8 cellular contexts compared by ENCODE assay signal in genomic region chr4:183505556-183506388, GRCh38. TPM values are rescaled to one million over a fixed set of nuclear protein-coding genes. Genes with fewer than 3 reads are reported as not detected.
DNase-seq lines count a peak whose midpoint lies in the region; ATAC-seq and TF ChIP-seq lines count a peak whose summit lies in the region.

No MANE protein-coding gene starts in this region.

- H4K20me1 ChIP-seq in neural cell (ENCODE audit: insufficient read depth): no peaks in the 10 kb centered on the region

- TF ChIP-seq CTCF in RWPE1 (conservative IDR thresholded peaks at IDR 0.05; ENCODE audit: low read depth): no peak
- TF ChIP-seq CTCF in fibroblast of villous mesenchyme (IDR thresholded peaks at IDR 0.05; ENCODE audit: insufficient read depth, low read depth, low read length): no peak
- no peak for TF ChIP-seq CTCF in neural cell (IDR thresholded peaks at IDR 0.05; ENCODE audit: poor library complexity, severe bottlenecking)

- H3K9me3 ChIP-seq in neural cell (ENCODE audit: low read length): no peaks in the 10 kb centered on the region

- peak overlapping the region; percentile 97 for H3K27ac ChIP-seq in RWPE1
- peak overlapping the region; percentile 93 for H3K27ac ChIP-seq in neural cell (ENCODE audit: low read length)

- H3K27me3 Mint-ChIP-seq in stimulated activated naive CD8-positive, alpha-beta T cell treated with anti-CD3 and anti-CD28 coated beads, Interleukin-15, amount 100 ng/mL, for 72 hours: no peaks in the 10 kb centered on the region

- peak; percentile 44 for ATAC-seq in GM21786 (IDR thresholded peaks at IDR 0.05; ENCODE audit: unreplicated experiment)
- peak; percentile 39 for ATAC-seq in stimulated activated naive CD8-positive, alpha-beta T cell treated with anti-CD3 and anti-CD28 coated beads, Interleukin-15, amount 100 ng/mL, for 72 hours

- no peaks in the 10 kb centered on the region for H3K9me2 ChIP-seq in neural cell (ENCODE audit: insufficient read depth, low read length)

- H3K4me2 ChIP-seq in neural cell (ENCODE audit: low read length): peak overlapping the region; percentile 93

- peaks cover 36% of the 10 kb centered on the region for H3K79me2 ChIP-seq in neural cell (replicated peaks; ENCODE audit: insufficient read depth, low read length)

- peak overlapping the region; percentile 94 for H3K4me3 ChIP-seq in fibroblast of villous mesenchyme (ENCODE audit: low read depth, low read length)
- H3K4me3 ChIP-seq in neural cell (ENCODE audit: low read length): peak overlapping the region; percentile 100

- TF ChIP-seq EP300 in neural cell (conservative IDR thresholded peaks at IDR 0.05; ENCODE audit: poor library complexity, severe bottlenecking): peak; percentile 68

- H3K9ac ChIP-seq in neural cell (ENCODE audit: low read length): peak overlapping the region; percentile 87

- POLR2A ChIA-PET in RWPE1 (lab: Yijun Ruan, JAX; ENCODE audit: low non-redundant PET): interaction anchor here (0.6 kb wide), 1 partner anchor 147 kb away, joined by 4 read pairs; no protein-coding TSS in a partner anchor

- no peaks in the 10 kb centered on the region for H3K9me3 Mint-ChIP-seq in stimulated activated naive CD8-positive, alpha-beta T cell treated with anti-CD3 and anti-CD28 coated beads, Interleukin-15, amount 100 ng/mL, for 72 hours

- peak overlapping the region; percentile 30 for H2AFZ ChIP-seq in neural cell (ENCODE audit: low read depth, low read length)

- H3K4me3 Mint-ChIP-seq in stimulated activated naive CD8-positive, alpha-beta T cell treated with anti-CD3 and anti-CD28 coated beads, Interleukin-15, amount 100 ng/mL, for 72 hours: peak overlapping the region; percentile 94 to 96

- CTCF ChIA-PET in RWPE1 (lab: Yijun Ruan, JAX): no interaction called here

- no peaks in the 10 kb centered on the region for H3K27me3 ChIP-seq in neural cell (ENCODE audit: insufficient read depth, low read depth, low read length)

- H3K27ac Mint-ChIP-seq in stimulated activated naive CD8-positive, alpha-beta T cell treated with anti-CD3 and anti-CD28 coated beads, Interleukin-15, amount 100 ng/mL, for 72 hours: peak overlapping the region; percentile 95 to 96

- no peak for TF ChIP-seq RAD21 in neural cell (conservative IDR thresholded peaks at IDR 0.05)

- DNase-seq in ELF-1 (ENCODE audit: low read depth, low spot score) (peak; percentile 92), KG1 (lab: John Stamatoyannopoulos, UW) (peak; percentile 28), RWPE1 (ENCODE audit: low spot score) (peak; percentile 85), activated gamma-delta T cell treated with Interleukin-2 at 50 U/mL for 16 hours (peak; percentile 84), fibroblast of villous mesenchyme (ENCODE audit: low read depth) (peak; percentile 88)
- DNase-seq in stimulated activated naive CD8-positive, alpha-beta T cell treated with anti-CD3 and anti-CD28 coated beads, Interleukin-15, amount 100 ng/mL, for 72 hours: peak; percentile 85 to 86

- H3K36me3 ChIP-seq in neural cell (ENCODE audit: insufficient read depth, low read length): peaks cover 7% of the 10 kb centered on the region

- H3F3A ChIP-seq in neural cell (ENCODE audit: insufficient read depth, low read length, poor library complexity, severe bottlenecking): peaks cover 5% of the 10 kb centered on the region

- peaks cover 24% of the 10 kb centered on the region for H3K4me1 Mint-ChIP-seq in stimulated activated naive CD8-positive, alpha-beta T cell treated with anti-CD3 and anti-CD28 coated beads, Interleukin-15, amount 100 ng/mL, for 72 hours

TF ChIP-seq in neural cell, 6 proteins besides CTCF, POLR2A, EP300 and RAD21:
- TF ChIP-seq EZH2 (IDR thresholded peaks at IDR 0.05; ENCODE audit: borderline replicate concordance, insufficient read depth, low read length, poor library complexity, severe bottlenecking) (no peak), MXI1 (conservative IDR thresholded peaks at IDR 0.05; ENCODE audit: poor library complexity, severe bottlenecking) (peak; percentile 90), TAF1 (IDR thresholded peaks at IDR 0.05; ENCODE audit: low read depth) (peak; percentile 67), POLR2AphosphoS5 (IDR thresholded peaks at IDR 0.05) (peak; percentile 97), REST (IDR thresholded peaks at IDR 0.05; ENCODE audit: borderline replicate concordance) (peak; percentile 79), SMC3 (conservative IDR thresholded peaks at IDR 0.05; ENCODE audit: poor library complexity) (peak; percentile 25)

RNA-seq across cellular contexts. Expression of gene ING2, which starts 0.9 kb away (rescaled TPM):
- 6.1 and 8.6 TPM in 2 replicates for total RNA-seq in fibroblast of villous mesenchyme
- polyA plus RNA-seq in neural cell: 27.2 TPM in 2 replicates
- polyA minus RNA-seq in neural cell: 24.6 and 31.8 TPM in 2 replicates

Comparison
In these comparisons a context has a peak if more than half of its experiments do, and no peak if none do; other contexts are left out.
1. Peak in every context shown above with its lines: DNase-seq, ATAC-seq, H3K4me3 ChIP-seq and H3K27ac ChIP-seq.
2. DNase-seq: peak in every context shown above with its lines; median percentile 92 in ELF-1; 88 in fibroblast of villous mesenchyme; 86 in stimulated activated naive CD8-positive, alpha-beta T cell treated with anti-CD3 and anti-CD28 coated beads, Interleukin-15, amount 100 ng/mL, for 72 hours; 85 in RWPE1; 84 in activated gamma-delta T cell treated with Interleukin-2 at 50 U/mL for 16 hours; 28 in KG1.